Comparison of ENCODE assay signal across 8 cellular contexts in genomic region chr15:44710236-44711088, GRCh38. TPM values are rescaled to one million over a fixed set of nuclear protein-coding genes. Genes with fewer than 3 reads are reported as not detected.
DNase-seq lines count a peak whose midpoint lies in the region; ATAC-seq and TF ChIP-seq lines count a peak whose summit lies in the region.

No MANE protein-coding gene starts in this region.

- H3K27ac Mint-ChIP-seq in progenitor cell of endocrine pancreas = peak overlapping the region; percentile 99

- peak; percentile 2 to 12 for ATAC-seq in activated T-cell treated with anti-CD3 and anti-CD28 coated beads, Interleukin-2, amount 50 U/mL, for 4 hours
- no peak for ATAC-seq in gastroesophageal sphincter

- no peaks in the 10 kb centered on the region for H3K27me3 ChIP-seq in gastroesophageal sphincter

- DNase-seq in NCI-H2227 (lab: John Stamatoyannopoulos, UW; ENCODE audit: unreplicated experiment) (peak; percentile 30), NCI-H2227 treated with DMSO at 0.1 percent for 48 hours (lab: John Stamatoyannopoulos, UW) (no peak), LHCN-M2 (ENCODE audit: low read depth) (peak; percentile 58), progenitor cell of endocrine pancreas (ENCODE audit: low spot score, unreplicated experiment) (no peak), HT-29 (ENCODE audit: low spot score) (no peak), COLO829 (ENCODE audit: low spot score) (no peak)
- no peak for DNase-seq in activated T-cell treated with anti-CD3 and anti-CD28 coated beads, Interleukin-2, amount 50 U/mL, for 4 hours

- peaks cover 0 to 7% of the 10 kb centered on the region in 2 donors for H3K36me3 ChIP-seq in gastroesophageal sphincter

- H3K4me3 ChIP-seq in gastroesophageal sphincter = peak overlapping the region; percentile 83 to 84

- no peak for TF ChIP-seq POLR2A in gastroesophageal sphincter (IDR thresholded peaks at IDR 0.05)

- peaks cover 38% of the 10 kb centered on the region for H3K36me3 Mint-ChIP-seq in activated T-cell treated with anti-CD3 and anti-CD28 coated beads, Interleukin-2, amount 50 U/mL, for 4 hours (ENCODE audit: insufficient read depth)
- H3K36me3 Mint-ChIP-seq in progenitor cell of endocrine pancreas (ENCODE audit: insufficient read depth) = no peaks in the 10 kb centered on the region

- peaks cover 31% of the 10 kb centered on the region for H3K4me1 Mint-ChIP-seq in activated T-cell treated with anti-CD3 and anti-CD28 coated beads, Interleukin-2, amount 50 U/mL, for 4 hours (ENCODE audit: low read depth)
- H3K4me1 Mint-ChIP-seq in progenitor cell of endocrine pancreas (ENCODE audit: low read depth) = peaks cover 4% of the 10 kb centered on the region

- peak overlapping the region; percentile 99 for H3K4me3 Mint-ChIP-seq in activated T-cell treated with anti-CD3 and anti-CD28 coated beads, Interleukin-2, amount 50 U/mL, for 4 hours
- peak overlapping the region; percentile 91 for H3K4me3 Mint-ChIP-seq in progenitor cell of endocrine pancreas (ENCODE audit: low read depth)

- H3K27ac ChIP-seq in gastroesophageal sphincter = peak overlapping the region; percentile 84 to 99 (median 98)

- no peaks in the 10 kb centered on the region for H3K9me3 Mint-ChIP-seq in activated T-cell treated with anti-CD3 and anti-CD28 coated beads, Interleukin-2, amount 50 U/mL, for 4 hours
- H3K9me3 Mint-ChIP-seq in progenitor cell of endocrine pancreas (ENCODE audit: low read depth) = no peaks in the 10 kb centered on the region

- H3K9me3 ChIP-seq in gastroesophageal sphincter = no peaks in the 10 kb centered on the region

- WGBS in gastroesophageal sphincter (ENCODE audit: low coverage in 1 of 2), 2 donors = 15 to 24% methylated on average over 9 to 11 of the region's 11 CpGs

- no peaks in the 10 kb centered on the region for H3K27me3 Mint-ChIP-seq in activated T-cell treated with anti-CD3 and anti-CD28 coated beads, Interleukin-2, amount 50 U/mL, for 4 hours (ENCODE audit: low read depth)
- H3K27me3 Mint-ChIP-seq in progenitor cell of endocrine pancreas = peaks cover 7% of the 10 kb centered on the region

- peak in 1 of 4 experiments; percentile 35 for TF ChIP-seq CTCF in gastroesophageal sphincter (IDR thresholded peaks at IDR 0.05)
- peak; percentile 15 for TF ChIP-seq CTCF in progenitor cell of endocrine pancreas (IDR thresholded peaks at IDR 0.05; ENCODE audit: unreplicated experiment)

- peaks cover 0 to 35% (median 12%) of the 10 kb centered on the region in 3 donors for H3K4me1 ChIP-seq in gastroesophageal sphincter

- no peak for TF ChIP-seq EP300 in gastroesophageal sphincter (IDR thresholded peaks at IDR 0.05)

RNA-seq across cellular contexts. Expression of gene PATL2, which starts 0.7 kb away (rescaled TPM):
- total RNA-seq in LHCN-M2 (2014; rRNA removed) (0.19 and 0.57 TPM in 2 replicates), gastroesophageal sphincter (1 to 10 TPM in 2 of 4 donors, under 1 TPM in 1, not detected in 1; 0.81 to 1.2 (median 1.1) TPM), progenitor cell of endocrine pancreas (0.73 TPM in 1 of 2 replicates, not detected in the other)
- polyA plus RNA-seq in LHCN-M2 (2012) = 0.10 TPM
- 1 to 10 TPM; 3.6 to 5.2 (median 3.9) TPM for total RNA-seq in activated T-cell treated with anti-CD3 and anti-CD28 coated beads, Interleukin-2, amount 50 U/mL, for 4 hours
- total RNA-seq in HT-29 (2014; rRNA removed; shearing (Covaris generic)) = 0.20 TPM in 1 of 2 replicates, not detected in the other

RNA-seq across cellular contexts. Expression of gene B2M, which starts 0.9 kb away (rescaled TPM):
- total RNA-seq in LHCN-M2 (2014; rRNA removed) (1,643 and 2,330 TPM in 2 replicates), gastroesophageal sphincter (1,000 to 10,000 TPM; 1,151 to 3,314 (median 1,975) TPM), progenitor cell of endocrine pancreas (133 and 139 TPM in 2 replicates)
- 1,565 TPM for polyA plus RNA-seq in LHCN-M2 (2012)
- 1,000 to 10,000 TPM; 3,850 to 4,350 (median 4,124) TPM for total RNA-seq in activated T-cell treated with anti-CD3 and anti-CD28 coated beads, Interleukin-2, amount 50 U/mL, for 4 hours
- total RNA-seq in HT-29 (2014; rRNA removed; shearing (Covaris generic)) = 494 and 506 TPM in 2 replicates

RNA-seq across cellular contexts. Expression of gene TRIM69, which starts 25.9 kb away (rescaled TPM):
- 12.0 and 15.7 TPM in 2 replicates for total RNA-seq in LHCN-M2 (2014; rRNA removed)
- 7.7 TPM for polyA plus RNA-seq in LHCN-M2 (2012)
- total RNA-seq in activated T-cell treated with anti-CD3 and anti-CD28 coated beads, Interleukin-2, amount 50 U/mL, for 4 hours = 10 to 100 TPM; 45.4 to 58.2 (median 46.4) TPM
- 10 to 100 TPM; 22.9 to 31.1 (median 24.3) TPM for total RNA-seq in gastroesophageal sphincter
- 12.1 and 18.2 TPM in 2 replicates for total RNA-seq in progenitor cell of endocrine pancreas
- 7.4 and 9.6 TPM in 2 replicates for total RNA-seq in HT-29 (2014; rRNA removed; shearing (Covaris generic))

RNA-seq across cellular contexts. Expression of gene SPG11, which starts 47.0 kb away (rescaled TPM):
- total RNA-seq in LHCN-M2 (2014; rRNA removed) (40.2 and 46.4 TPM in 2 replicates), gastroesophageal sphincter (10 to 100 TPM; 45.2 to 82.8 (median 55.5) TPM), progenitor cell of endocrine pancreas (90.6 and 96.4 TPM in 2 replicates)
- polyA plus RNA-seq in LHCN-M2 (2012) = 16.5 TPM
- total RNA-seq in activated T-cell treated with anti-CD3 and anti-CD28 coated beads, Interleukin-2, amount 50 U/mL, for 4 hours = 10 to 100 TPM; 36.9 to 37.3 (median 37.1) TPM
- 58.8 and 70.1 TPM in 2 replicates for total RNA-seq in HT-29 (2014; rRNA removed; shearing (Covaris generic))

Comparison
In these comparisons a context has a peak if more than half of its experiments do, and no peak if none do; other contexts are left out.
1. DNase-seq: peak in NCI-H2227 (single experiment) and LHCN-M2 (single experiment); none in NCI-H2227 treated with DMSO at 0.1 percent for 48 hours (single experiment), activated T-cell treated with anti-CD3 and anti-CD28 coated beads, Interleukin-2, amount 50 U/mL, for 4 hours (single experiment), progenitor cell of endocrine pancreas (single experiment), HT-29 (single experiment) and COLO829 (single experiment).